In the genomic region with DNA sequence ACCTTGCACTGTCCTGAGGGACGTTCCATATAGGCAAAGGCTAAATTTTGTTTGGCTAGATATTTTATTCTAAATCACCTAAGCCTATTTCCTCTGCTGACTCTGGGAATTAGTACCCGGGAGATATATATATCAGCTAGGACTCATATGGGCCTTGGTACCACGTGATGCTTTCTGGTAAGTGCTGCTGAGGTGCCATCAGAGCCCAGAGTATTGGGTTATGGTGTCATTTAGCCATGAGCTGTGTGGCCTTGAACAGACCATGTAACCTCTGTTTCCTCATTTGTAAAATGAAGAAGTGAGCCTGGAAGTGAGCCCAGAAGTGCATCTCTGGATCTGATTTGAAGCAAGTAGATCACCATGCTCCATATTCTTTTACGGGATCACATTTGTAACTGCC, we compare ENCODE assay signal across 1 cellular context.
TF ChIP-seq lines count a peak whose summit lies in the region.

No MANE protein-coding gene starts in this region.

TF ChIP-seq in GM23338, 12 proteins besides CTCF, POLR2A, EP300 and RAD21 (continued from another document):
- TF ChIP-seq ZNF462 (CRISPR knock-in tag; IDR thresholded peaks at IDR 0.05): no peak
- no peak for TF ChIP-seq ZNF331 (CRISPR knock-in tag; IDR thresholded peaks at IDR 0.05; ENCODE audit: low read depth)
- TF ChIP-seq EZH2phosphoT487 (IDR thresholded peaks at IDR 0.05; ENCODE audit: unreplicated experiment): no peak
- TF ChIP-seq NANOG (IDR thresholded peaks at IDR 0.05; ENCODE audit: borderline replicate concordance): no peak
- TF ChIP-seq EZH2 (IDR thresholded peaks at IDR 0.05; ENCODE audit: low read depth, unreplicated experiment): no peak
- no peak for TF ChIP-seq REST (IDR thresholded peaks at IDR 0.05; ENCODE audit: unreplicated experiment)
- TF ChIP-seq STAT1 (IDR thresholded peaks at IDR 0.05; ENCODE audit: unreplicated experiment): no peak
- no peak for TF ChIP-seq CREB1 (CRISPR knock-in tag; IDR thresholded peaks at IDR 0.05; ENCODE audit: low read depth)
TF ChIP-seq in GM23338: peak in this region for 0.
